11 cellular contexts compared by ENCODE assay signal in genomic region chrX:46577116-46578005, GRCh38. TPM values are rescaled to one million over a fixed set of nuclear protein-coding genes. Genes with fewer than 3 reads are reported as not detected.
A peak's percentile ranks its signal among the peaks of the same experiment; 100 is the strongest.
DNase-seq lines count a peak whose midpoint lies in the region; ATAC-seq and TF ChIP-seq lines count a peak whose summit lies in the region.
"Had no signal": no experiment of that assay in that cellular context is flagged by ENCODE, and none has a peak within 500 bp of the region (broad histone marks: within the 10 kb centered on the region; RNA-seq: fewer than 3 reads in every experiment).

No MANE protein-coding gene starts in this region.

- H3K79me2 ChIP-seq in OCI-LY7 (ENCODE audit: insufficient read depth, low read depth, low read length) = peaks cover 8% of the 10 kb centered on the region; the same call in 1 of the 2 replicates

- intact Hi-C loops in natural killer cell (cut with micrococcal nuclease) = no loop called here
- intact Hi-C loops in OCI-LY7 (cut with micrococcal nuclease; ENCODE audit: unreplicated experiment) = loop anchor here (5.0 kb wide), 1 partner anchor 65 kb away; no protein-coding TSS in a partner anchor
- intact Hi-C loops in upper lobe of right lung (cut with DNase I) = loop anchor here (10.0 kb wide), 1 partner anchor 67 kb away; no protein-coding TSS in a partner anchor

- H3K36me3 ChIP-seq in OCI-LY7 (ENCODE audit: insufficient read depth, low read length) (peaks cover 5% of the 10 kb centered on the region; the same call in 1 of the 2 replicates), upper lobe of right lung (no peaks in the 10 kb centered on the region)

- H3K9me3 ChIP-seq in OCI-LY7 (ENCODE audit: low read length) = no peaks in the 10 kb centered on the region
- no peaks in the 10 kb centered on the region for H3K9me3 ChIP-seq in upper lobe of right lung

- H4K20me1 ChIP-seq in OCI-LY7 (ENCODE audit: insufficient read depth, low read length) = no peaks in the 10 kb centered on the region

- no peaks in the 10 kb centered on the region for H3K9me3 Mint-ChIP-seq in natural killer cell
- no peaks in the 10 kb centered on the region for H3K9me3 Mint-ChIP-seq in natural killer cell treated with Interleukin-12 subunit alpha and Interleukin-12 subunit beta and Interleukin-15 and Interleukin-18, amount 100 ng/mL, for 72 hours

- peaks cover 16 to 24% of the 10 kb centered on the region in 2 donors for H3K4me1 Mint-ChIP-seq in natural killer cell
- H3K4me1 Mint-ChIP-seq in natural killer cell treated with Interleukin-12 subunit alpha and Interleukin-12 subunit beta and Interleukin-15 and Interleukin-18, amount 100 ng/mL, for 72 hours (ENCODE audit: low read depth in 2 of 2) = peaks cover 12 to 15% of the 10 kb centered on the region in 2 donors

- ATAC-seq in natural killer cell = no peak
- no peak for ATAC-seq in natural killer cell treated with Interleukin-12 subunit alpha and Interleukin-12 subunit beta and Interleukin-15 and Interleukin-18, amount 100 ng/mL, for 72 hours
- peak; percentile 15 for ATAC-seq in esophagus mucosa
- no peak for ATAC-seq in upper lobe of right lung
- ATAC-seq in GM19324 (IDR thresholded peaks at IDR 0.05; ENCODE audit: low FRiP score, unreplicated experiment) = no peak
- no peak for ATAC-seq in GM21786 (IDR thresholded peaks at IDR 0.05; ENCODE audit: unreplicated experiment)

- H3K27me3 ChIP-seq in upper lobe of right lung = no peaks in the 10 kb centered on the region

- peak overlapping the region; percentile 35 for H3K4me3 Mint-ChIP-seq in natural killer cell
- H3K4me3 Mint-ChIP-seq in natural killer cell treated with Interleukin-12 subunit alpha and Interleukin-12 subunit beta and Interleukin-15 and Interleukin-18, amount 100 ng/mL, for 72 hours = no peak overlapping the region

- DNase-seq in natural killer cell = no peak
- DNase-seq in natural killer cell treated with Interleukin-12 subunit alpha and Interleukin-12 subunit beta and Interleukin-15 and Interleukin-18, amount 100 ng/mL, for 72 hours (ENCODE audit: low spot score) = no peak
- no peak for DNase-seq in OCI-LY7 (ENCODE audit: low spot score)
- DNase-seq in upper lobe of right lung = no peak
- DNase-seq in NCI-H2171 treated with DMSO at 0.1 percent for 48 hours (lab: John Stamatoyannopoulos, UW) = no peak
- DNase-seq: activated CD4-positive, alpha-beta T cell treated with anti-CD3 and anti-CD28 coated beads for 4 hours; DND-41 had no signal

- peaks cover 26% of the 10 kb centered on the region for H3K4me1 ChIP-seq in OCI-LY7 (ENCODE audit: insufficient read depth, low read length, poor library complexity, severe bottlenecking)
- peaks cover 2% of the 10 kb centered on the region for H3K4me1 ChIP-seq in upper lobe of right lung

- H3K4me3 ChIP-seq in OCI-LY7 (ENCODE audit: low read depth, low read length, poor library complexity, severe bottlenecking) (no peak overlapping the region), upper lobe of right lung (peak overlapping the region; percentile 61)

- no peak overlapping the region for H3K27ac Mint-ChIP-seq in natural killer cell
- H3K27ac Mint-ChIP-seq in natural killer cell treated with Interleukin-12 subunit alpha and Interleukin-12 subunit beta and Interleukin-15 and Interleukin-18, amount 100 ng/mL, for 72 hours = no peak overlapping the region
- H3K27ac Mint-ChIP-seq: nephron had no signal

- POLR2A ChIA-PET in OCI-LY7 (lab: Charles Lee) = interaction anchor here (1.1 kb wide), 1 partner anchor 10 kb away, joined by 3 read pairs; no protein-coding TSS in a partner anchor

- H3K36me3 Mint-ChIP-seq in natural killer cell = no peaks in the 10 kb centered on the region
- no peaks in the 10 kb centered on the region for H3K36me3 Mint-ChIP-seq in natural killer cell treated with Interleukin-12 subunit alpha and Interleukin-12 subunit beta and Interleukin-15 and Interleukin-18, amount 100 ng/mL, for 72 hours

- no peaks in the 10 kb centered on the region for H3K9me2 ChIP-seq in OCI-LY7 (ENCODE audit: insufficient read depth, low read length)

- H2AFZ ChIP-seq in OCI-LY7 (ENCODE audit: low read length) = no peak overlapping the region

- TF ChIP-seq CTCF in natural killer cell (IDR thresholded peaks at IDR 0.05) = no peak
- TF ChIP-seq CTCF in OCI-LY7 (conservative IDR thresholded peaks at IDR 0.05; ENCODE audit: low read length) = no peak
- no peak for TF ChIP-seq CTCF in upper lobe of right lung (IDR thresholded peaks at IDR 0.05)

- CTCF ChIA-PET in OCI-LY7 (lab: Charles Lee; ENCODE audit: unreplicated experiment) = no interaction called here

- H3K4me2 ChIP-seq in OCI-LY7 (ENCODE audit: low read length) = peak overlapping the region; percentile 76

- H3K27me3 Mint-ChIP-seq in natural killer cell (ENCODE audit: low read depth in 2 of 2) = no peaks in the 10 kb centered on the region
- H3K27me3 Mint-ChIP-seq in natural killer cell treated with Interleukin-12 subunit alpha and Interleukin-12 subunit beta and Interleukin-15 and Interleukin-18, amount 100 ng/mL, for 72 hours = peaks cover 0 to 3% of the 10 kb centered on the region in 2 donors

- H3K27ac ChIP-seq in OCI-LY7 (ENCODE audit: low read depth, low read length, poor library complexity, severe bottlenecking) (no peak overlapping the region), upper lobe of right lung (no peak overlapping the region)

- BruUV-seq in OCI-LY7 (replicated peaks; lab: Mats Ljungman, UMichigan) = no TSS peak

RNA-seq across cellular contexts. Expression of gene CHST7, which starts 3.8 kb away (rescaled TPM):
- total RNA-seq in natural killer cell (10 to 100 TPM in 2 of 3 donors, 1 to 10 TPM in 1; 8.7 to 15.9 (median 11.8) TPM), OCI-LY7 (2022) (2.0 and 2.8 TPM in 2 replicates), esophagus mucosa (0.96 TPM), upper lobe of right lung (7.5 TPM)
- 1 to 10 TPM; 2.0 to 2.9 TPM for total RNA-seq in natural killer cell treated with Interleukin-12 subunit alpha and Interleukin-12 subunit beta and Interleukin-15 and Interleukin-18, amount 100 ng/mL, for 72 hours
- 5.3 and 7.5 TPM in 2 replicates for total RNA-seq in OCI-LY7 (2014; rRNA removed; shearing (Covaris generic))

RNA-seq across cellular contexts. Expression of gene ZNF674, which starts 32.1 kb away (rescaled TPM):
- total RNA-seq in natural killer cell (1 to 10 TPM; 2.5 to 5.3 (median 3.4) TPM), OCI-LY7 (2022) (3.6 and 5.5 TPM in 2 replicates), esophagus mucosa (3.6 TPM), upper lobe of right lung (5.9 TPM)
- total RNA-seq in natural killer cell treated with Interleukin-12 subunit alpha and Interleukin-12 subunit beta and Interleukin-15 and Interleukin-18, amount 100 ng/mL, for 72 hours = 1 to 10 TPM; 2.2 to 4.4 TPM
- 5.4 and 9.8 TPM in 2 replicates for total RNA-seq in OCI-LY7 (2014; rRNA removed; shearing (Covaris generic))
